In the genomic region with DNA sequence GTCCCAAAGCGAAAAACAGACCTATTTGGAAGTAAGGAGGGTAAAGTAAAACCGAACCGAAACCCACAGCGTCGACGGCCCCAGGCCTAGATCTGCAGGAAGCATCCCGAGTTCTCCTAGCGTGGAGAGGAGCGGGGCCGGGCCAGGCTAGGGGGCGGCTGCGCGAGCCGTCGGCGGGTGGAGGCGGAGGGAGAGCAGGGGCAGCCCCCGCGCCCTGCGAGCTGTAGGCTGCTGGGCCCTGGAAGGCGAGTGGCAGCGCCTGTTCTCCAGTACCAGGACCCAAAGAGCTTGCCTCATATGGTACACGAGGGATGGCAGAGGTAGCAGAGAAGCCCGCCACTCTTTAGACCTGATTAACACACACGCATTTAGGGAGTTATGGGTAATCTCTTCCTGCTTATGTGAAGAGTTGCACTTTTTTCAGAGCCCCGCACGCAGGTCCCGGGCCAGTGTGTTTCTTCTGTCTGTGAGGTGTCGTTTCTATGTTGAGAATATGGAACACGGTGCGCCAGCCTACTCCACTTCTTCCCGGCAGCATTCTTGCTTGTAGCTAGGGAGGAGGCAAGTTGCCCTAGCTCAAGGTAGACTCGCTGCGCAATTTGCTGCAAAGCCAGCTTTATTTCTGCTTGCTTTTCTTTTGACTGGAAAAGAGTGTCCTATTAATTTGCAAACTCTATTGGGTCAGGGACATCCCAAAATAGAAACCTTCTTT, we compare ENCODE assay signal across 10 cellular contexts.
A peak's percentile ranks its signal among the peaks of the same experiment; 100 is the strongest.
DNase-seq lines count a peak whose midpoint lies in the region; ATAC-seq and TF ChIP-seq lines count a peak whose summit lies in the region.
"Had no signal": no experiment of that assay in that cellular context is flagged by ENCODE, and none has a peak within 500 bp of the region (broad histone marks: within the 10 kb centered on the region; RNA-seq: fewer than 3 reads in every experiment).

No MANE protein-coding gene starts in this region.

- H3K4me3 ChIP-seq in Peyer's patch (peak overlapping the region; percentile 15 to 51 (median 43)), fibroblast of the aortic adventitia (ENCODE audit: low read depth, low read length) (peak overlapping the region; percentile 54), sigmoid colon (peak overlapping the region in 3 of 4 donors; percentile 37 to 53 (median 49))

- H3K9me3 ChIP-seq in Peyer's patch, result no peaks in the 10 kb centered on the region
- H3K9me3 ChIP-seq in sigmoid colon, result no peaks in the 10 kb centered on the region
- H3K9me3 ChIP-seq: neutrophil had no signal

- no peak overlapping the region for H3K27ac ChIP-seq in Peyer's patch
- H3K27ac ChIP-seq in sigmoid colon, result peak overlapping the region in 1 of 4 donors; percentile 28
- H3K27ac ChIP-seq: neutrophil had no signal

- intact Hi-C loops in sigmoid colon (cut with DNase I), result no loop called here

- ATAC-seq in GM19395 (IDR thresholded peaks at IDR 0.05; ENCODE audit: unreplicated experiment), result peak; percentile 23

- no peaks in the 10 kb centered on the region for H3K27me3 ChIP-seq in Peyer's patch
- no peaks in the 10 kb centered on the region for H3K27me3 ChIP-seq in sigmoid colon

- peaks cover 0 to 7% (median 0%) of the 10 kb centered on the region in 4 donors for H3K4me1 ChIP-seq in Peyer's patch
- H3K4me1 ChIP-seq in sigmoid colon, result peaks cover 0 to 13% (median 8%) of the 10 kb centered on the region in 4 donors

- DNase-seq in Peyer's patch, result no peak
- no peak for DNase-seq in fibroblast of the aortic adventitia (ENCODE audit: low read depth)
- DNase-seq in sigmoid colon, result peak; percentile 65
- no peak for DNase-seq in stimulated activated CD4-positive, alpha-beta T cell treated with anti-CD3 and anti-CD28 coated beads, Interleukin-4, amount 100 ng/mL, for 24 hours
- no peak for DNase-seq in NCI-H526 (lab: John Stamatoyannopoulos, UW)
- DNase-seq in kidney tubule cell (ENCODE audit: low spot score), result no peak
- no peak for DNase-seq in stimulated activated CD4-positive, alpha-beta T cell treated with anti-CD3 and anti-CD28 coated beads, Interleukin-2, amount 100 ng/mL, for 48 hours
- DNase-seq: SIG-M5 had no signal

- TF ChIP-seq CTCF in Peyer's patch (IDR thresholded peaks at IDR 0.05) (no peak), fibroblast of the aortic adventitia (IDR thresholded peaks at IDR 0.05; ENCODE audit: insufficient read depth, low read length) (no peak), sigmoid colon (IDR thresholded peaks at IDR 0.05) (no peak)

- TF ChIP-seq EP300 in sigmoid colon (IDR thresholded peaks at IDR 0.05), result no peak

- 64 to 79% methylated on average over 34 of the region's 34 CpGs for WGBS in sigmoid colon, 2 donors

- H3K36me3 ChIP-seq in Peyer's patch (no peaks in the 10 kb centered on the region), sigmoid colon (no peaks in the 10 kb centered on the region)
- H3K36me3 ChIP-seq: neutrophil had no signal

- TF ChIP-seq POLR2A in Peyer's patch (IDR thresholded peaks at IDR 0.05) (no peak), sigmoid colon (IDR thresholded peaks at IDR 0.05) (no peak)
